In the genomic region with DNA sequence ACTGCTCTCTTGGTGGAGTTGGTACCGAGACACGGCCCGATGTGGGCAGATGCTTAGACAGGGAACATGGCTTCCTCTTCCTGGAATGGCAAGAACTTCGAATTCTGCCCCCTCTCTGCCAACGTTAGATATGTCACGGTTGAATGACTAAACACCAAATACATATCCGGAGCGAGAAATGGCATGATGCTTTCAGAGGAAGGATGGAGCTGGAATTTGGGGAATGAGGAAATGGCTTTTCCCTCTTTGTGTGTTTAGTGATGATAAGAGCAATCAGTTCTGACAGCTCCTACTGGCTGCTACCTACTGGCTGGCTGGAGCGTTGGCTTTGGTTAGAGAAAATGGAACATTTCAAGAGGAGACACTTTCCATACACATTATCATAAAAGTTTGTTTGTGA, we compare ENCODE assay signal across 31 cellular contexts.
DNase-seq lines count a peak whose midpoint lies in the region; ATAC-seq, FAIRE-seq and TF ChIP-seq lines count a peak whose summit lies in the region.
"Had no signal": no experiment of that assay in that cellular context is flagged by ENCODE, and none has a peak within 500 bp of the region (broad histone marks: within the 10 kb centered on the region; RNA-seq: fewer than 3 reads in every experiment).

No MANE protein-coding gene starts in this region.

- DNase-seq in A549 (ENCODE audit: low read depth in 1 of 2, low spot score in 1 of 2) (peak; percentile 52 to 90), SK-N-SH (no peak), dermis blood vessel endothelial cell (peak; percentile 77), HepG2 (ENCODE audit: low spot score) (peak; percentile 8), GM12892 (ENCODE audit: insufficient read length) (no peak), small intestine (no peak), DMS53 treated with DMSO at 0.1 percent for 48 hours (lab: John Stamatoyannopoulos, UW; ENCODE audit: unreplicated experiment) (no peak)
- DNase-seq: ACHN; activated CD4-positive, alpha-beta T cell treated with anti-CD3 and anti-CD28 coated beads, Interleukin-2, amount 10 ng/mL, durations not matched to agents 7 days and 5 days; activated gamma-delta T cell treated with Interleukin-2 at 50 U/mL for 16 hours; activated T-cell treated with anti-CD3 and anti-CD28 coated beads, Interleukin-2, amount 50 U/mL, for 24 hours; BE2C; CD8-positive, alpha-beta memory T cell; cortex of kidney; DMS53; glutamatergic neuron; naive thymus-derived CD8-positive, alpha-beta T cell; NCI-H146; NCI-H2171; NCI-H524; NK-92 treated with Interleukin-12 subunit alpha and Interleukin-12 subunit beta, amount 100 ng/mL, for 24 hours; occipital lobe; Right ventricle myocardium superior; stimulated activated naive CD8-positive, alpha-beta T cell treated with anti-CD3 and anti-CD28 coated beads, Interleukin-15, Interleukin-2, amounts not matched to agents 100 U/mL and 50 U/mL, for 24 hours; T1000; WERI-Rb-1 had no signal

- BruUV-seq in HepG2 (replicated peaks; lab: Mats Ljungman, UMichigan): no TSS peak

- TF ChIP-seq POLR2A in A549 (IDR thresholded peaks at IDR 0.05; ENCODE audit: low read length) (no peak), HepG2 (IDR thresholded peaks at IDR 0.05; ENCODE audit: insufficient read depth in 1 of 2, low read depth in 2 of 2, low read length in 2 of 2) (no peak), GM12892 (IDR thresholded peaks at IDR 0.05; ENCODE audit: low read depth, low read length) (no peak)

- CTCF ChIA-PET in A549 (lab: Yijun Ruan, JAX): no interaction called here
- CTCF ChIA-PET in SK-N-SH (lab: Yijun Ruan, JAX): no interaction called here
- CTCF ChIA-PET in HepG2 (lab: Yijun Ruan, JAX; ENCODE audit: low intra/inter-chr PET ratio, low total read pairs): no interaction called here

- H3K36me3 ChIP-seq in SK-N-SH (replicated peaks in 1 of 2; ENCODE audit: control insufficient read depth in 1 of 2, insufficient read depth in 2 of 2, low read length in 1 of 2): no peaks in the 10 kb centered on the region
- H3K36me3 ChIP-seq in HepG2 (replicated peaks in 1 of 2; ENCODE audit: control insufficient read depth in 1 of 2, insufficient read depth in 2 of 2, low read length in 2 of 2): no peaks in the 10 kb centered on the region
- no peaks in the 10 kb centered on the region for H3K36me3 ChIP-seq in small intestine (ENCODE audit: control insufficient read depth in 2 of 2, insufficient read depth in 2 of 2, low read length in 2 of 2)
- H3K36me3 ChIP-seq: BE2C, thoracic aorta, WERI-Rb-1 had no signal

- H3K4me3 ChIP-seq in A549: no peak overlapping the region
- no peak overlapping the region for H3K4me3 ChIP-seq in SK-N-SH (ENCODE audit: low read depth in 2 of 2, low read length in 1 of 2)
- no peak overlapping the region for H3K4me3 ChIP-seq in HepG2 (replicated peaks in 1 of 3; ENCODE audit: insufficient read depth in 1 of 3, low read depth in 2 of 3, low read length in 3 of 3)
- no peak overlapping the region for H3K4me3 ChIP-seq in small intestine (ENCODE audit: low read depth in 1 of 2, low read length in 2 of 2)
- H3K4me3 ChIP-seq: thoracic aorta had no signal

- peaks cover 13% of the 10 kb centered on the region; the same call in 2 of the 3 replicates for H3K4me1 ChIP-seq in A549
- no peaks in the 10 kb centered on the region for H3K4me1 ChIP-seq in SK-N-SH (ENCODE audit: control insufficient read depth in 1 of 2, insufficient read depth in 2 of 2, low read depth in 1 of 2, low read length in 1 of 2)
- no peaks in the 10 kb centered on the region for H3K4me1 ChIP-seq in HepG2 (ENCODE audit: insufficient read depth, low read length)
- H3K4me1 ChIP-seq in small intestine (ENCODE audit: control insufficient read depth in 2 of 2, insufficient read depth in 1 of 2, low read depth in 1 of 2, low read length in 1 of 2): no peaks in the 10 kb centered on the region
- H3K4me1 ChIP-seq: BE2C had no signal

- no peaks in the 10 kb centered on the region for H3F3A ChIP-seq in SK-N-SH (replicated peaks; ENCODE audit: insufficient read depth)

- no peak overlapping the region for H3K9ac ChIP-seq in SK-N-SH
- H3K9ac ChIP-seq in HepG2 (ENCODE audit: insufficient read depth, low read depth, low read length): no peak overlapping the region

- no peaks in the 10 kb centered on the region for H3K9me2 ChIP-seq in SK-N-SH

- intact Hi-C loops in HepG2 (cut with micrococcal nuclease; ENCODE audit: unreplicated experiment): no loop called here

- H3K9me3 ChIP-seq in A549 (peaks cover 9% of the 10 kb centered on the region; the same call in 1 of the 3 replicates), SK-N-SH (no peaks in the 10 kb centered on the region), HepG2 (ENCODE audit: low read length) (peaks cover 11% of the 10 kb centered on the region; the same call in 1 of the 2 replicates), small intestine (ENCODE audit: control insufficient read depth, low read depth) (no peaks in the 10 kb centered on the region)
- H3K9me3 ChIP-seq: BE2C, thoracic aorta had no signal

- peak; percentile 87 to 95 for ATAC-seq in A549
- no peak for ATAC-seq in HepG2
- ATAC-seq in GM21381 (IDR thresholded peaks at IDR 0.05; ENCODE audit: unreplicated experiment): no peak
- ATAC-seq: naive thymus-derived CD8-positive, alpha-beta T cell; stimulated activated naive CD8-positive, alpha-beta T cell treated with anti-CD3 and anti-CD28 coated beads, Interleukin-15, Interleukin-2, amounts not matched to agents 100 U/mL and 50 U/mL, for 24 hours had no signal

- WGBS in A549 (ENCODE audit: missing lambda C conversion rate): 39% methylated on average over 9 of the region's 9 CpGs
- WGBS in SK-N-SH (ENCODE audit: low lambda C conversion rate): 81% methylated on average over 9 of the region's 9 CpGs
- WGBS in HepG2 (ENCODE audit: low lambda C conversion rate): 90% methylated on average over 9 of the region's 9 CpGs
- 88 to 92% (median 88%) methylated on average over 9 of the region's 9 CpGs for WGBS in small intestine, 3 donors

- H2AFZ ChIP-seq in SK-N-SH (ENCODE audit: low read depth): no peak overlapping the region
- no peak overlapping the region for H2AFZ ChIP-seq in HepG2 (ENCODE audit: low read length)

- FAIRE-seq in A549 (lab: Jason Lieb, UNC): no peak
- FAIRE-seq in HepG2 (lab: Jason Lieb, UNC): no peak
- FAIRE-seq in GM12892 (lab: Jason Lieb, UNC): no peak
- no peak for FAIRE-seq in small intestine (lab: Jason Lieb, UNC)
- FAIRE-seq: endometrium, keratinocyte, urothelium cell line had no signal

- H3K27me3 ChIP-seq in SK-N-SH (ENCODE audit: insufficient read depth) (no peaks in the 10 kb centered on the region), HepG2 (ENCODE audit: control insufficient read depth in 1 of 2, insufficient read depth in 2 of 2, low read length in 2 of 2) (no peaks in the 10 kb centered on the region), small intestine (ENCODE audit: control insufficient read depth in 2 of 2, insufficient read depth in 2 of 2, low read length in 2 of 2) (no peaks in the 10 kb centered on the region)
- H3K27me3 ChIP-seq: BE2C had no signal

- peak in 1 of 2 experiments; percentile 37; a peak in 1 of 5 replicates for TF ChIP-seq RAD21 in A549 (conservative IDR thresholded peaks at IDR 0.05 in 1 of 2, IDR thresholded peaks at IDR 0.05 in 1 of 2)
- TF ChIP-seq RAD21 in SK-N-SH (IDR thresholded peaks at IDR 0.05; ENCODE audit: low read length): no peak
- no peak for TF ChIP-seq RAD21 in HepG2 (CRISPR knock-in tag; IDR thresholded peaks at IDR 0.05)

- H3K79me2 ChIP-seq in SK-N-SH (ENCODE audit: insufficient read depth) (no peaks in the 10 kb centered on the region; the same call in 1 of the 2 replicates), HepG2 (ENCODE audit: insufficient read depth, low read length) (no peaks in the 10 kb centered on the region)

- H4K20me1 ChIP-seq in SK-N-SH (ENCODE audit: insufficient read depth) (no peaks in the 10 kb centered on the region), HepG2 (ENCODE audit: insufficient read depth, low read length) (no peaks in the 10 kb centered on the region)

- TF ChIP-seq CTCF in A549 (IDR thresholded peaks at IDR 0.05): no peak; the same call in 2 of the 3 replicates
- no peak; the same call in 1 of the 2 replicates for TF ChIP-seq CTCF in SK-N-SH (IDR thresholded peaks at IDR 0.05)
- TF ChIP-seq CTCF in HepG2 (CRISPR knock-in tag; IDR thresholded peaks at IDR 0.05): no peak

- TF ChIP-seq EP300 in A549 (IDR thresholded peaks at IDR 0.05) (0 out of 5 replicates have a peak, but pooled peaks of 1 of the 2 experiments have one; percentile 17), SK-N-SH (IDR thresholded peaks at IDR 0.05; ENCODE audit: borderline replicate concordance in 1 of 2, low read depth in 1 of 2, low read length in 1 of 2) (no peak), HepG2 (IDR thresholded peaks at IDR 0.05; ENCODE audit: low read depth in 2 of 2, low read length in 2 of 2) (no peak), HepG2 (CRISPR knock-in tag; IDR thresholded peaks at IDR 0.05; ENCODE audit: borderline replicate concordance) (no peak)

- POLR2A ChIA-PET in A549 (lab: Yijun Ruan, JAX): no interaction called here
- POLR2A ChIA-PET in SK-N-SH (lab: Yijun Ruan, JAX): no interaction called here
- POLR2A ChIA-PET in HepG2 (lab: Yijun Ruan, JAX): no interaction called here

- in situ Hi-C loops in HepG2 (cut with HindIII; ENCODE audit: extremely low pct_ligation_motif_present, low pct_unique_long_range_greater_than_20kb): no loop called here

- H3K4me2 ChIP-seq in A549 (no peak overlapping the region), SK-N-SH (no peak overlapping the region), HepG2 (ENCODE audit: low read depth, low read length) (no peak overlapping the region)

- H3K27ac ChIP-seq in A549 (peak overlapping the region in 1 of 2 experiments; percentile 51; a peak in 3 of 6 replicates), SK-N-SH (ENCODE audit: low read depth in 2 of 2, low read length in 1 of 2) (no peak overlapping the region), HepG2 (ENCODE audit: extremely low read length, insufficient read depth, low read length) (no peak overlapping the region), small intestine (ENCODE audit: low read depth in 1 of 2, low read length in 1 of 2) (no peak overlapping the region)
- H3K27ac ChIP-seq: thoracic aorta, WERI-Rb-1 had no signal

TF ChIP-seq in A549, 52 proteins besides CTCF, POLR2A, EP300 and RAD21 (continues in another document):
- peak in 1 of 2 experiments; percentile 37; a peak in 1 of 4 replicates for TF ChIP-seq CEBPB (IDR thresholded peaks at IDR 0.05)
- TF ChIP-seq CHD4 (IDR thresholded peaks at IDR 0.05; ENCODE audit: borderline replicate concordance): no peak
- TF ChIP-seq EHF (CRISPR knock-in tag; IDR thresholded peaks at IDR 0.05): peak; percentile 68; the same call in 1 of the 2 replicates

TF ChIP-seq in HepG2, 621 proteins besides CTCF, POLR2A, EP300 and RAD21:
- no peak for TF ChIP-seq TBP (CRISPR knock-in tag; IDR thresholded peaks at IDR 0.05)
- TF ChIP-seq TEAD3 (CRISPR knock-in tag; optimal IDR thresholded peaks at IDR 0.05; ENCODE audit: borderline replicate concordance): peak; percentile 34
- no peak for TF ChIP-seq ZNF367 (CRISPR knock-in tag; IDR thresholded peaks at IDR 0.05; ENCODE audit: borderline replicate concordance)
- peak; percentile 32; the same call in 1 of the 2 replicates for TF ChIP-seq ELF3 (CRISPR knock-in tag; IDR thresholded peaks at IDR 0.05)

Comparison
In these comparisons a context has a peak if more than half of its experiments do, and no peak if none do; other contexts are left out.
1. ATAC-seq: peak in A549 (2 of 2); none in HepG2 (single experiment) and GM21381 (single experiment).
2. DNase-seq: peak in A549 (2 of 2), dermis blood vessel endothelial cell (single experiment) and HepG2 (single experiment); none in SK-N-SH (single experiment), GM12892 (single experiment), small intestine (single experiment) and DMS53 treated with DMSO at 0.1 percent for 48 hours (single experiment).
3. Of the 38 proteins assayed by ChIP-seq in both HepG2 and A549: peak only in HepG2: none; only in A549: MAX; in both: none; in neither: 33; mixed calls (peak in some experiments, not most) for 4.